Comparison of ENCODE assay signal across 1 cellular context in the genomic region with DNA sequence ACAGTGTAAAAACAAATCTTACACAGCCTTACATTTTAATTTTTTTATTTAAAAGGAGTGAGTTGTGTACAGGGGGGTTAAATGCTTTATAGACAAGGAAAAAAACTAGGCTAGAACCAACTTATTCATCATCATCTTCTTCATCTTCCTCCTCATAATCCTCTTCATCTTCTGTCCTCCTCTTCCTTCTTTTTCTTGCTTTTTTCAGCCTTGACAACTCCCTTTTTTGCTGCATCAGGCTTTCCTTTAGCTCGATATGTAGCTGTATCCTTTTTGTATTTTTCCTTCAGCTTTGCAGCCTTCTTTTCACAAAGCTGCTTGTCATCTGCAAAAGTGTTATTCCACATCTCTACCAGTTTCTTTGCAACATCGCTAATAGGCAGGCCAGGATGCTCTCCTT.
A peak's percentile ranks its signal among the peaks of the same experiment; 100 is the strongest.
TF ChIP-seq lines count a peak whose summit lies in the region.

No MANE protein-coding gene starts in this region.

TF ChIP-seq in K562, 482 proteins besides CTCF, POLR2A, EP300 and RAD21 (continued from another document):
- TF ChIP-seq, protein P1, sequence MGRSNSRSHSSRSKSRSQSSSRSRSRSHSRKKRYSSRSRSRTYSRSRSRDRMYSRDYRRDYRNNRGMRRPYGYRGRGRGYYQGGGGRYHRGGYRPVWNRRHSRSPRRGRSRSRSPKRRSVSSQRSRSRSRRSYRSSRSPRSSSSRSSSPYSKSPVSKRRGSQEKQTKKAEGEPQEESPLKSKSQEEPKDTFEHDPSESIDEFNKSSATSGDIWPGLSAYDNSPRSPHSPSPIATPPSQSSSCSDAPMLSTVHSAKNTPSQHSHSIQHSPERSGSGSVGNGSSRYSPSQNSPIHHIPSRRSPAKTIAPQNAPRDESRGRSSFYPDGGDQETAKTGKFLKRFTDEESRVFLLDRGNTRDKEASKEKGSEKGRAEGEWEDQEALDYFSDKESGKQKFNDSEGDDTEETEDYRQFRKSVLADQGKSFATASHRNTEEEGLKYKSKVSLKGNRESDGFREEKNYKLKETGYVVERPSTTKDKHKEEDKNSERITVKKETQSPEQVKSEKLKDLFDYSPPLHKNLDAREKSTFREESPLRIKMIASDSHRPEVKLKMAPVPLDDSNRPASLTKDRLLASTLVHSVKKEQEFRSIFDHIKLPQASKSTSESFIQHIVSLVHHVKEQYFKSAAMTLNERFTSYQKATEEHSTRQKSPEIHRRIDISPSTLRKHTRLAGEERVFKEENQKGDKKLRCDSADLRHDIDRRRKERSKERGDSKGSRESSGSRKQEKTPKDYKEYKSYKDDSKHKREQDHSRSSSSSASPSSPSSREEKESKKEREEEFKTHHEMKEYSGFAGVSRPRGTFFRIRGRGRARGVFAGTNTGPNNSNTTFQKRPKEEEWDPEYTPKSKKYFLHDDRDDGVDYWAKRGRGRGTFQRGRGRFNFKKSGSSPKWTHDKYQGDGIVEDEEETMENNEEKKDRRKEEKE (IDR thresholded peaks at IDR 0.05; ENCODE audit: borderline replicate concordance in 1 of 2, control insufficient read depth in 1 of 2, low read depth in 2 of 2, low read length in 1 of 2): no peak
- TF ChIP-seq, protein P2, sequence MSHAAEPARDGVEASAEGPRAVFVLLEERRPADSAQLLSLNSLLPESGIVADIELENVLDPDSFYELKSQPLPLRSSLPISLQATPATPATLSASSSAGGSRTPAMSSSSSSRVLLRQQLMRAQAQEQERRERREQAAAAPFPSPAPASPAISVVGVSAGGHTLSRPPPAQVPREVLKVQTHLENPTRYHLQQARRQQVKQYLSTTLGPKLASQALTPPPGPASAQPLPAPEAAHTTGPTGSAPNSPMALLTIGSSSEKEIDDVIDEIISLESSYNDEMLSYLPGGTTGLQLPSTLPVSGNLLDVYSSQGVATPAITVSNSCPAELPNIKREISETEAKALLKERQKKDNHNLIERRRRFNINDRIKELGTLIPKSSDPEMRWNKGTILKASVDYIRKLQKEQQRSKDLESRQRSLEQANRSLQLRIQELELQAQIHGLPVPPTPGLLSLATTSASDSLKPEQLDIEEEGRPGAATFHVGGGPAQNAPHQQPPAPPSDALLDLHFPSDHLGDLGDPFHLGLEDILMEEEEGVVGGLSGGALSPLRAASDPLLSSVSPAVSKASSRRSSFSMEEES (CRISPR knock-in tag; IDR thresholded peaks at IDR 0.05): no peak
- TF ChIP-seq ZNF316 (IDR thresholded peaks at IDR 0.05): peak; percentile 75
- TF ChIP-seq C11orf30 (IDR thresholded peaks at IDR 0.05; ENCODE audit: low read depth): peak; percentile 74; the same call in 1 of the 2 replicates
- no peak for TF ChIP-seq ZBTB8A (IDR thresholded peaks at IDR 0.05; ENCODE audit: partially characterized antibody)
- TF ChIP-seq RB1 (IDR thresholded peaks at IDR 0.05; ENCODE audit: low read depth): no peak
- TF ChIP-seq MAFG (tag; conservative IDR thresholded peaks at IDR 0.05): peak; percentile 69
- TF ChIP-seq, protein P3, sequence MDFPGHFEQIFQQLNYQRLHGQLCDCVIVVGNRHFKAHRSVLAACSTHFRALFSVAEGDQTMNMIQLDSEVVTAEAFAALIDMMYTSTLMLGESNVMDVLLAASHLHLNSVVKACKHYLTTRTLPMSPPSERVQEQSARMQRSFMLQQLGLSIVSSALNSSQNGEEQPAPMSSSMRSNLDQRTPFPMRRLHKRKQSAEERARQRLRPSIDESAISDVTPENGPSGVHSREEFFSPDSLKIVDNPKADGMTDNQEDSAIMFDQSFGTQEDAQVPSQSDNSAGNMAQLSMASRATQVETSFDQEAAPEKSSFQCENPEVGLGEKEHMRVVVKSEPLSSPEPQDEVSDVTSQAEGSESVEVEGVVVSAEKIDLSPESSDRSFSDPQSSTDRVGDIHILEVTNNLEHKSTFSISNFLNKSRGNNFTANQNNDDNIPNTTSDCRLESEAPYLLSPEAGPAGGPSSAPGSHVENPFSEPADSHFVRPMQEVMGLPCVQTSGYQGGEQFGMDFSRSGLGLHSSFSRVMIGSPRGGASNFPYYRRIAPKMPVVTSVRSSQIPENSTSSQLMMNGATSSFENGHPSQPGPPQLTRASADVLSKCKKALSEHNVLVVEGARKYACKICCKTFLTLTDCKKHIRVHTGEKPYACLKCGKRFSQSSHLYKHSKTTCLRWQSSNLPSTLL (IDR thresholded peaks at IDR 0.05): no peak
